16 cellular contexts compared by ENCODE assay signal in genomic region chr14:59117754-59118153, GRCh38.
DNase-seq lines count a peak whose midpoint lies in the region; ATAC-seq and TF ChIP-seq lines count a peak whose summit lies in the region.
"Had no signal": no experiment of that assay in that cellular context is flagged by ENCODE, and none has a peak within 500 bp of the region (broad histone marks: within the 10 kb centered on the region; RNA-seq: fewer than 3 reads in every experiment).

No MANE protein-coding gene starts in this region.

- H3K27ac Mint-ChIP-seq in stimulated activated effector memory CD8-positive, alpha-beta T cell treated with anti-CD3 and anti-CD28 coated beads, Interleukin-12 subunit alpha, Interleukin-12 subunit beta, amount 100 ng/mL, for 72 hours, result no peak overlapping the region
- H3K27ac Mint-ChIP-seq in progenitor cell of endocrine pancreas (no peak overlapping the region), natural killer cell (no peak overlapping the region)
- H3K27ac Mint-ChIP-seq: B cell; CD8-positive, alpha-beta T cell; H9 had no signal

- no TSS peak for BruUV-seq in HCT116 (replicated peaks; lab: Mats Ljungman, UMichigan)
- no TSS peak for BruUV-seq in PC-3 (replicated peaks; lab: Mats Ljungman, UMichigan)

- H3K27ac ChIP-seq in HCT116 (ENCODE audit: low read depth, low read length) (no peak overlapping the region), PC-3 (ENCODE audit: low read length) (peak overlapping the region; percentile 74)
- H3K27ac ChIP-seq: BLaER1 treated with 17β-estradiol and CSF1 and Interleukin-3, amounts not matched to agents 10 nM and 100 nM had no signal

- intact Hi-C loops in HCT116 (cut with micrococcal nuclease), result no loop called here
- intact Hi-C loops in PC-3 (cut with micrococcal nuclease), result loop anchor here (2.0 kb wide), 2 partner anchors 89 to 387 kb away; no protein-coding TSS in a partner anchor
- intact Hi-C loops in natural killer cell (cut with micrococcal nuclease), result no loop called here

- peaks cover 6% of the 10 kb centered on the region for H3F3A ChIP-seq in PC-3 (ENCODE audit: low read length, unreplicated experiment)

- peaks cover 3% of the 10 kb centered on the region for H3K27me3 Mint-ChIP-seq in progenitor cell of endocrine pancreas
- H3K27me3 Mint-ChIP-seq in natural killer cell (ENCODE audit: low read depth in 2 of 2), result peaks cover 8 to 12% of the 10 kb centered on the region in 2 donors

- peak overlapping the region; percentile 52 for H3K4me2 ChIP-seq in HCT116 (ENCODE audit: low read length)
- H3K4me2 ChIP-seq in PC-3 (ENCODE audit: low read length), result peak overlapping the region; percentile 28
- H3K4me2 ChIP-seq: BLaER1 treated with 17β-estradiol and CSF1 and Interleukin-3, amounts not matched to agents 10 nM and 100 nM had no signal

- POLR2A ChIA-PET in HCT116 (lab: Charles Lee), result no interaction called here
- POLR2A ChIA-PET in PC-3 (lab: Charles Lee; ENCODE audit: unreplicated experiment), result no interaction called here

- CTCF ChIA-PET in HCT116 (lab: Charles Lee), result interaction anchor here (1.3 kb wide), 1 partner anchor 89 kb away, joined by 3 read pairs; no protein-coding TSS in a partner anchor
- CTCF ChIA-PET in PC-3 (lab: Charles Lee), result no interaction called here

- H3K4me1 Mint-ChIP-seq in stimulated activated effector memory CD8-positive, alpha-beta T cell treated with anti-CD3 and anti-CD28 coated beads, Interleukin-12 subunit alpha, Interleukin-12 subunit beta, amount 100 ng/mL, for 72 hours, result no peaks in the 10 kb centered on the region
- H3K4me1 Mint-ChIP-seq in progenitor cell of endocrine pancreas (ENCODE audit: low read depth), result peaks cover 11% of the 10 kb centered on the region
- H3K4me1 Mint-ChIP-seq in natural killer cell, result no peaks in the 10 kb centered on the region
- H3K4me1 Mint-ChIP-seq: B cell, H9 had no signal

- H3K4me1 ChIP-seq in HCT116 (ENCODE audit: control insufficient read depth in 1 of 2, insufficient read depth in 2 of 2, low read length in 2 of 2) (peaks cover 16 to 27% of the 10 kb centered on the region in 2 experiments), PC-3 (ENCODE audit: insufficient read depth, low read length) (peaks cover 25% of the 10 kb centered on the region)
- H3K4me1 ChIP-seq: BLaER1 treated with 17β-estradiol and CSF1 and Interleukin-3, amounts not matched to agents 10 nM and 100 nM had no signal

- no peak for ATAC-seq in HCT116
- no peak for ATAC-seq in PC-3
- ATAC-seq in stimulated activated effector memory CD8-positive, alpha-beta T cell treated with anti-CD3 and anti-CD28 coated beads, Interleukin-12 subunit alpha, Interleukin-12 subunit beta, amount 100 ng/mL, for 72 hours, result peak; percentile 31
- no peak for ATAC-seq in natural killer cell
- ATAC-seq in GM18511 (IDR thresholded peaks at IDR 0.05; ENCODE audit: unreplicated experiment), result no peak
- ATAC-seq: CD8-positive, alpha-beta T cell; HepG2 had no signal

- no peak overlapping the region for H3K4me3 Mint-ChIP-seq in stimulated activated effector memory CD8-positive, alpha-beta T cell treated with anti-CD3 and anti-CD28 coated beads, Interleukin-12 subunit alpha, Interleukin-12 subunit beta, amount 100 ng/mL, for 72 hours
- H3K4me3 Mint-ChIP-seq in progenitor cell of endocrine pancreas (ENCODE audit: low read depth) (no peak overlapping the region), natural killer cell (no peak overlapping the region)
- H3K4me3 Mint-ChIP-seq: B cell; CD8-positive, alpha-beta T cell; H9 had no signal

- H3K27me3 ChIP-seq in HCT116 (ENCODE audit: insufficient read depth, low read length), result no peaks in the 10 kb centered on the region; the same call in 1 of the 2 replicates
- peaks cover 8% of the 10 kb centered on the region; the same call in 1 of the 2 replicates for H3K27me3 ChIP-seq in PC-3 (ENCODE audit: low read length)
- H3K27me3 ChIP-seq: BLaER1 treated with 17β-estradiol and CSF1 and Interleukin-3, amounts not matched to agents 10 nM and 100 nM had no signal

- TF ChIP-seq POLR2A in HCT116 (IDR thresholded peaks at IDR 0.05; ENCODE audit: borderline replicate concordance, extremely low read depth, insufficient read depth, insufficient read length), result no peak

- TF ChIP-seq CTCF in HCT116 (IDR thresholded peaks at IDR 0.05 in 2 of 3, conservative IDR thresholded peaks at IDR 0.05 in 1 of 3; ENCODE audit: borderline replicate concordance in 1 of 3, insufficient read depth in 1 of 3, low read depth in 2 of 3, low read length in 2 of 3), result no peak
- TF ChIP-seq CTCF in PC-3 (conservative IDR thresholded peaks at IDR 0.05; ENCODE audit: low read depth, low read length), result no peak
- TF ChIP-seq CTCF in fibroblast of villous mesenchyme (IDR thresholded peaks at IDR 0.05; ENCODE audit: insufficient read depth, low read depth, low read length), result no peak
- TF ChIP-seq CTCF in progenitor cell of endocrine pancreas (IDR thresholded peaks at IDR 0.05; ENCODE audit: unreplicated experiment), result no peak
- no peak for TF ChIP-seq CTCF in natural killer cell (IDR thresholded peaks at IDR 0.05)
- TF ChIP-seq CTCF in foreskin fibroblast (IDR thresholded peaks at IDR 0.05; ENCODE audit: low read depth, low read length), result no peak

- H3K9me2 ChIP-seq in HCT116 (ENCODE audit: insufficient read depth) (no peaks in the 10 kb centered on the region), PC-3 (replicated peaks; ENCODE audit: low read length) (no peaks in the 10 kb centered on the region)

- H4K20me1 ChIP-seq in HCT116 (ENCODE audit: insufficient read depth) (no peaks in the 10 kb centered on the region), PC-3 (ENCODE audit: low read length) (no peaks in the 10 kb centered on the region)
- H4K20me1 ChIP-seq: BLaER1 treated with 17β-estradiol and CSF1 and Interleukin-3, amounts not matched to agents 10 nM and 100 nM had no signal

- TF ChIP-seq RAD21 in HCT116 (IDR thresholded peaks at IDR 0.05; ENCODE audit: low read depth), result no peak

- H3K79me2 ChIP-seq in HCT116 (ENCODE audit: insufficient read depth, low read length) (no peaks in the 10 kb centered on the region), PC-3 (ENCODE audit: low read length) (no peaks in the 10 kb centered on the region)

- H3K9me3 ChIP-seq in HCT116 (ENCODE audit: control insufficient read depth in 1 of 2, insufficient read depth in 1 of 2, low read depth in 1 of 2, low read length in 2 of 2), result no peaks in the 10 kb centered on the region
- H3K9me3 ChIP-seq in PC-3 (ENCODE audit: low read length), result no peaks in the 10 kb centered on the region
- H3K9me3 ChIP-seq: BLaER1 treated with 17β-estradiol and CSF1 and Interleukin-3, amounts not matched to agents 10 nM and 100 nM had no signal

- H3K4me3 ChIP-seq in HCT116 (replicated peaks in 1 of 2; ENCODE audit: low read depth in 1 of 2, low read length in 2 of 2), result no peak overlapping the region
- H3K4me3 ChIP-seq in PC-3 (ENCODE audit: low read length), result no peak overlapping the region
- H3K4me3 ChIP-seq in fibroblast of villous mesenchyme (ENCODE audit: low read depth, low read length), result no peak overlapping the region
- H3K4me3 ChIP-seq in foreskin fibroblast (ENCODE audit: low read depth in 1 of 2, low read length in 2 of 2), result no peak overlapping the region
- H3K4me3 ChIP-seq: BLaER1 treated with 17β-estradiol and CSF1 and Interleukin-3, amounts not matched to agents 10 nM and 100 nM had no signal

- no peaks in the 10 kb centered on the region for H3K36me3 Mint-ChIP-seq in stimulated activated effector memory CD8-positive, alpha-beta T cell treated with anti-CD3 and anti-CD28 coated beads, Interleukin-12 subunit alpha, Interleukin-12 subunit beta, amount 100 ng/mL, for 72 hours
- H3K36me3 Mint-ChIP-seq in progenitor cell of endocrine pancreas (ENCODE audit: insufficient read depth), result no peaks in the 10 kb centered on the region
- no peaks in the 10 kb centered on the region for H3K36me3 Mint-ChIP-seq in natural killer cell
- H3K36me3 Mint-ChIP-seq: CD8-positive, alpha-beta T cell had no signal

- H3K36me3 ChIP-seq in HCT116 (ENCODE audit: control insufficient read depth in 1 of 2, insufficient read depth in 2 of 2, low read length in 2 of 2), result no peaks in the 10 kb centered on the region
- no peaks in the 10 kb centered on the region for H3K36me3 ChIP-seq in PC-3 (ENCODE audit: low read depth, low read length)
- H3K36me3 ChIP-seq: BLaER1 treated with 17β-estradiol and CSF1 and Interleukin-3, amounts not matched to agents 10 nM and 100 nM had no signal

- H2AFZ ChIP-seq in HCT116 (ENCODE audit: low read depth, low read length, poor library complexity, severe bottlenecking), result no peak overlapping the region
- H2AFZ ChIP-seq in PC-3 (ENCODE audit: low read length), result no peak overlapping the region

- no peak for DNase-seq in HCT116 (ENCODE audit: low read depth, low spot score)
- DNase-seq in PC-3, result peak; percentile 40
- peak; percentile 54 for DNase-seq in fibroblast of villous mesenchyme (ENCODE audit: low read depth)
- no peak for DNase-seq in stimulated activated effector memory CD8-positive, alpha-beta T cell treated with anti-CD3 and anti-CD28 coated beads, Interleukin-12 subunit alpha, Interleukin-12 subunit beta, amount 100 ng/mL, for 72 hours (ENCODE audit: low spot score in 2 of 2)
- DNase-seq in progenitor cell of endocrine pancreas (ENCODE audit: low spot score, unreplicated experiment), result no peak
- no peak for DNase-seq in natural killer cell
- no peak for DNase-seq in foreskin fibroblast
- DNase-seq: CD8-positive, alpha-beta T cell; COR-L47; GOT3; H9; KG1 had no signal

- RAD21 ChIA-PET in HCT116 (lab: Charles Lee; ENCODE audit: low non-redundant PET in 1 of 2, low total read pairs in 2 of 2, uncharacterized antibody in 2 of 2, unreplicated experiment in 2 of 2), result no interaction called here

- H3K9ac ChIP-seq in HCT116 (ENCODE audit: low read length), result no peak overlapping the region
- H3K9ac ChIP-seq in PC-3 (ENCODE audit: low read length), result peak overlapping the region; percentile 32
- H3K9ac ChIP-seq: BLaER1 treated with 17β-estradiol and CSF1 and Interleukin-3, amounts not matched to agents 10 nM and 100 nM had no signal

- no peaks in the 10 kb centered on the region for H3K9me3 Mint-ChIP-seq in stimulated activated effector memory CD8-positive, alpha-beta T cell treated with anti-CD3 and anti-CD28 coated beads, Interleukin-12 subunit alpha, Interleukin-12 subunit beta, amount 100 ng/mL, for 72 hours
- peaks cover under 1% of the 10 kb centered on the region for H3K9me3 Mint-ChIP-seq in progenitor cell of endocrine pancreas (ENCODE audit: low read depth)
- no peaks in the 10 kb centered on the region for H3K9me3 Mint-ChIP-seq in natural killer cell
- H3K9me3 Mint-ChIP-seq: CD8-positive, alpha-beta T cell; H9 had no signal

TF ChIP-seq in HCT116, 20 proteins besides CTCF, POLR2A, EP300 and RAD21 (continues in another document):
- TF ChIP-seq YY1 (IDR thresholded peaks at IDR 0.05; ENCODE audit: extremely low read depth, insufficient replicate concordance, low read depth, low read length) (no peak), SIN3A (IDR thresholded peaks at IDR 0.05; ENCODE audit: low read depth) (no peak), EZH2phosphoT487 (IDR thresholded peaks at IDR 0.05; ENCODE audit: borderline replicate concordance) (no peak), TCF7L2 (IDR thresholded peaks at IDR 0.05; ENCODE audit: borderline replicate concordance, extremely low read depth, insufficient read depth, insufficient read length) (no peak), CEBPB (IDR thresholded peaks at IDR 0.05; ENCODE audit: low read depth) (no peak), EZH2 (IDR thresholded peaks at IDR 0.05) (no peak)

Comparison
In these comparisons a context has a peak if more than half of its experiments do, and no peak if none do; other contexts are left out.
1. DNase-seq: peak in PC-3 (single experiment) and fibroblast of villous mesenchyme (single experiment); none in HCT116 (single experiment), stimulated activated effector memory CD8-positive, alpha-beta T cell treated with anti-CD3 and anti-CD28 coated beads, Interleukin-12 subunit alpha, Interleukin-12 subunit beta, amount 100 ng/mL, for 72 hours (0 of 2), progenitor cell of endocrine pancreas (single experiment), natural killer cell (single experiment) and foreskin fibroblast (0 of 2).